Comparison of ENCODE assay signal across 8 cellular contexts in the genomic region with DNA sequence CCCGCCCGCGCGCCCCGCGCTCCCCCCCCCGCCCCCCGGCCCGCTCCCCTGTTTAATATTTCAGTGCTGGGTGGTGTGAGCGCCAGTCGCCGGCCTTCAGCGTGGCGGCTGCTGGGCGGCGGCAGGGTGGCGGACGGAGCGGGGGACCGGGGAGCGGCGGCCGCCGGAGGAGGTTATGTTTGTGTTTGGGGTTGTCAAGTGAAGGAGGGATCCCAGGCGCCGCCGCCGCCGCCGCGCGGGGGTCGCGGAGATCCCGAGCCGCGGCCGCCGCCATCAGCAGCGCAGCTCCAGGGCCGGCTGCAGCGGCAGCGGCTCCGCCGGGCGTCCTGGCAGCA. TPM values are rescaled to one million over a fixed set of nuclear protein-coding genes. Genes with fewer than 3 reads are reported as not detected.
A peak's percentile ranks its signal among the peaks of the same experiment; 100 is the strongest.
DNase-seq lines count a peak whose midpoint lies in the region; ATAC-seq and TF ChIP-seq lines count a peak whose summit lies in the region.

A gene (plus strand): TSS at position 82 of the 335 bp plus-strand sequence. CDS start 3,317 bp downstream, outside the sequence.

- H3K9ac ChIP-seq in BLaER1 (peak within 1 kb of the TSS; percentile 83), HCT116 (ENCODE audit: low read length) (peak within 1 kb of the TSS; percentile 85), SK-N-MC (ENCODE audit: insufficient read length) (peak within 1 kb of the TSS; percentile 61), mesenchymal stem cell (ENCODE audit: low read length) (peak within 1 kb of the TSS; percentile 95)

- CTCF ChIA-PET in HCT116 (lab: Charles Lee): interaction anchor here (0.7 kb wide), 1 partner anchor 296 kb away, joined by 5 read pairs; no protein-coding TSS in a partner anchor

- no peak; the same call in 1 of the 2 replicates for ATAC-seq in HCT116

- peak within 1 kb of the TSS; percentile 93 for H2BK5ac ChIP-seq in mesenchymal stem cell (ENCODE audit: low read depth, low read length, poor library complexity, severe bottlenecking)

- H2AFZ ChIP-seq in HCT116 (ENCODE audit: low read depth, low read length, poor library complexity, severe bottlenecking) (no peak within 1 kb of the TSS), mesenchymal stem cell (ENCODE audit: low read depth, low read length) (peak within 1 kb of the TSS; percentile 56)

- H3K36me3 ChIP-seq in BLaER1 (peaks cover 9% of the 10 kb centered on the region), HCT116 (ENCODE audit: control insufficient read depth in 1 of 2, insufficient read depth in 2 of 2, low read length in 2 of 2) (peaks cover 0 to 5% of the 10 kb centered on the region in 2 experiments; a peak in 1 of 4 replicates), SK-N-MC (ENCODE audit: insufficient read depth, low read length) (peaks cover 23% of the 10 kb centered on the region), mesenchymal stem cell (ENCODE audit: control insufficient read depth in 1 of 2, insufficient read depth in 2 of 2, low read depth in 1 of 2, low read length in 2 of 2) (peaks cover 9 to 22% of the 10 kb centered on the region in 2 experiments)
- peaks cover 8% of the 10 kb centered on the region for H3K36me3 ChIP-seq in effector memory CD4-positive, alpha-beta T cell (ENCODE audit: control insufficient read depth, insufficient read depth, low read length)

- no peak for TF ChIP-seq RAD21 in HCT116 (IDR thresholded peaks at IDR 0.05; ENCODE audit: low read depth)

- H3K4ac ChIP-seq in mesenchymal stem cell (ENCODE audit: low read depth in 1 of 2, low read length in 2 of 2): peak within 1 kb of the TSS; percentile 84 to 93

- intact Hi-C loops in HCT116 (cut with micrococcal nuclease): loop anchor here (10.0 kb wide), 1 partner anchor 223 kb away; no protein-coding TSS in a partner anchor

- H3K4me1 ChIP-seq in BLaER1: peaks cover 33% of the 10 kb centered on the region
- peaks cover 26 to 42% of the 10 kb centered on the region in 2 experiments for H3K4me1 ChIP-seq in HCT116 (ENCODE audit: control insufficient read depth in 1 of 2, insufficient read depth in 2 of 2, low read length in 2 of 2)
- peaks cover 12% of the 10 kb centered on the region for H3K4me1 ChIP-seq in effector memory CD4-positive, alpha-beta T cell (ENCODE audit: control insufficient read depth, insufficient read depth, low read length, poor library complexity, severe bottlenecking)
- no peaks in the 10 kb centered on the region for H3K4me1 ChIP-seq in mesenchymal stem cell (ENCODE audit: control insufficient read depth, insufficient read depth, low read depth, low read length)

- POLR2A ChIA-PET in HCT116 (lab: Charles Lee): no interaction called here

- no TSS peak for BruUV-seq in HCT116 (replicated peaks; lab: Mats Ljungman, UMichigan)

- no peaks in the 10 kb centered on the region for H3K9me2 ChIP-seq in HCT116 (ENCODE audit: insufficient read depth)

- peak within 1 kb of the TSS; percentile 92 for H2BK15ac ChIP-seq in mesenchymal stem cell (ENCODE audit: low read depth, poor library complexity, severe bottlenecking)

- peak within 1 kb of the TSS; percentile 82 to 96 for H3K23ac ChIP-seq in mesenchymal stem cell (ENCODE audit: low read length in 2 of 2)

- H3K18ac ChIP-seq in mesenchymal stem cell (ENCODE audit: low read depth in 1 of 2, low read length in 2 of 2): peak within 1 kb of the TSS; percentile 96 to 97

- WGBS in mesenchymal stem cell: 0% methylated on average over 9 of the region's 46 CpGs

- H3K79me1 ChIP-seq in mesenchymal stem cell (replicated peaks; ENCODE audit: low read length, poor library complexity, severe bottlenecking): peaks cover 2% of the 10 kb centered on the region

- DNase-seq in HCT116 (ENCODE audit: low read depth, low spot score): no peak
- no peak for DNase-seq in SK-N-MC (ENCODE audit: low read depth, low spot score)
- DNase-seq in effector memory CD4-positive, alpha-beta T cell: peak in 1 of 3 donors; percentile 6
- no peak for DNase-seq in mesenchymal stem cell
- no peak for DNase-seq in stimulated activated CD4-positive, alpha-beta T cell treated with anti-CD3 and anti-CD28 coated beads, Interleukin-1b, Interleukin-23, amount 100 ng/mL, for 48 hours
- no peak for DNase-seq in dedifferentiated amniotic fluid mesenchymal stem cell (ENCODE audit: extremely low spot score)

- TF ChIP-seq POLR2A in HCT116 (IDR thresholded peaks at IDR 0.05; ENCODE audit: borderline replicate concordance, extremely low read depth, insufficient read depth, insufficient read length): no peak

- no peaks in the 10 kb centered on the region; the same call in 1 of the 2 replicates for H3K79me2 ChIP-seq in HCT116 (ENCODE audit: insufficient read depth, low read length)

- H3K27me3 ChIP-seq in BLaER1 (no peaks in the 10 kb centered on the region), HCT116 (ENCODE audit: insufficient read depth, low read length) (no peaks in the 10 kb centered on the region), mesenchymal stem cell (ENCODE audit: control insufficient read depth in 1 of 2, insufficient read depth in 1 of 2, low read length in 2 of 2) (no peaks in the 10 kb centered on the region)
- H3K27me3 ChIP-seq in effector memory CD4-positive, alpha-beta T cell (replicated peaks; ENCODE audit: control insufficient read depth, insufficient read depth, low read length, poor library complexity, severe bottlenecking): no peaks in the 10 kb centered on the region

- H3K9me3 ChIP-seq in BLaER1: peaks cover 5% of the 10 kb centered on the region
- no peaks in the 10 kb centered on the region for H3K9me3 ChIP-seq in HCT116 (ENCODE audit: control insufficient read depth in 1 of 2, insufficient read depth in 1 of 2, low read depth in 1 of 2, low read length in 2 of 2)
- no peaks in the 10 kb centered on the region for H3K9me3 ChIP-seq in SK-N-MC (ENCODE audit: low read depth, low read length)
- H3K9me3 ChIP-seq in effector memory CD4-positive, alpha-beta T cell (ENCODE audit: control insufficient read depth, low read length): no peaks in the 10 kb centered on the region
- peaks cover 6% of the 10 kb centered on the region for H3K9me3 ChIP-seq in mesenchymal stem cell (ENCODE audit: control insufficient read depth, low read length)

- no peak within 1 kb of the TSS for H2AK5ac ChIP-seq in mesenchymal stem cell (ENCODE audit: low read length, severe bottlenecking)

- peak within 1 kb of the TSS; percentile 88 for H4K91ac ChIP-seq in mesenchymal stem cell (ENCODE audit: low read length)

- H3K27ac ChIP-seq in BLaER1: peak within 1 kb of the TSS; percentile 73
- H3K27ac ChIP-seq in HCT116 (ENCODE audit: low read depth, low read length): peak within 1 kb of the TSS; percentile 56
- peak within 1 kb of the TSS; percentile 83; the same call in 1 of the 2 replicates for H3K27ac ChIP-seq in SK-N-MC
- H3K27ac ChIP-seq in effector memory CD4-positive, alpha-beta T cell (ENCODE audit: insufficient read depth, low read length, poor library complexity, severe bottlenecking): peak within 1 kb of the TSS; percentile 81
- H3K27ac ChIP-seq in mesenchymal stem cell (ENCODE audit: low read length, poor library complexity, severe bottlenecking): peak within 1 kb of the TSS; percentile 98
- peak within 1 kb of the TSS; percentile 57 for H3K27ac ChIP-seq in temporal lobe (ENCODE audit: low read depth, low read length)

- peak within 1 kb of the TSS; percentile 94 for H2BK120ac ChIP-seq in mesenchymal stem cell (ENCODE audit: low read depth, low read length)

- peak within 1 kb of the TSS; percentile 82 for H3K4me3 ChIP-seq in BLaER1
- H3K4me3 ChIP-seq in HCT116 (replicated peaks in 1 of 2; ENCODE audit: low read depth in 1 of 2, low read length in 2 of 2): peak within 1 kb of the TSS; percentile 72 to 79
- H3K4me3 ChIP-seq in SK-N-MC: peak within 1 kb of the TSS; percentile 91
- peak within 1 kb of the TSS; percentile 95 for H3K4me3 ChIP-seq in effector memory CD4-positive, alpha-beta T cell (ENCODE audit: insufficient read depth, low read depth, low read length, poor library complexity, severe bottlenecking)
- H3K4me3 ChIP-seq in mesenchymal stem cell (ENCODE audit: insufficient read depth in 1 of 2, low read depth in 1 of 2, low read length in 2 of 2): peak within 1 kb of the TSS; percentile 80 to 86

- H4K8ac ChIP-seq in mesenchymal stem cell (ENCODE audit: low read length): peak within 1 kb of the TSS; percentile 93

- no peak for TF ChIP-seq CTCF in HCT116 (IDR thresholded peaks at IDR 0.05 in 2 of 3, conservative IDR thresholded peaks at IDR 0.05 in 1 of 3; ENCODE audit: borderline replicate concordance in 1 of 3, insufficient read depth in 1 of 3, low read depth in 2 of 3, low read length in 2 of 3)

- RAD21 ChIA-PET in HCT116 (lab: Charles Lee; ENCODE audit: low non-redundant PET in 1 of 2, low total read pairs in 2 of 2, uncharacterized antibody in 2 of 2, unreplicated experiment in 2 of 2): interaction anchor here in 1 of 2 experiments (0.7 kb wide), 1 partner anchor 12 kb away, joined by 8 read pairs; no protein-coding TSS in a partner anchor

- peaks cover 31% of the 10 kb centered on the region for H4K20me1 ChIP-seq in BLaER1
- H4K20me1 ChIP-seq in HCT116 (ENCODE audit: insufficient read depth): no peaks in the 10 kb centered on the region

- peak within 1 kb of the TSS in 1 of 2 experiments; percentile 55 for H2BK12ac ChIP-seq in mesenchymal stem cell (ENCODE audit: low read length in 2 of 2)

- peak within 1 kb of the TSS; percentile 81 for H3K4me2 ChIP-seq in BLaER1
- H3K4me2 ChIP-seq in HCT116 (ENCODE audit: low read length): peak within 1 kb of the TSS; percentile 97
- H3K4me2 ChIP-seq in mesenchymal stem cell (ENCODE audit: low read length, poor library complexity, severe bottlenecking): peak within 1 kb of the TSS; percentile 64

- peak within 1 kb of the TSS; percentile 43 to 80 for H3K14ac ChIP-seq in mesenchymal stem cell (ENCODE audit: low read length in 2 of 2)

TF ChIP-seq in HCT116, 20 proteins besides CTCF, POLR2A, EP300 and RAD21:
- TF ChIP-seq ZFX (IDR thresholded peaks at IDR 0.05) (0 out of 2 replicates have a peak, but pooled peaks have one; percentile 20), EZH2 (IDR thresholded peaks at IDR 0.05) (no peak)
TF ChIP-seq in HCT116: peak in this region for 1.

RNA-seq across cellular contexts. Expression of the gene that starts here (rescaled TPM):
- 11.2 TPM for total RNA-seq in HCT116 (2021; ENCODE audit: unreplicated experiment)
- 5.5 and 6.2 TPM in 2 replicates for polyA plus RNA-seq in HCT116 (2012)
- polyA plus RNA-seq in mesenchymal stem cell (2013, experiment 1 of 2): 13.8 TPM
- 11.2 TPM for polyA plus RNA-seq in mesenchymal stem cell (2013, experiment 2 of 2)
- 19.4 TPM for total RNA-seq in temporal lobe
